16 cellular contexts compared by ENCODE assay signal in genomic region chrX:47815901-47816845, GRCh38. TPM values are rescaled to one million over a fixed set of nuclear protein-coding genes. Genes with fewer than 3 reads are reported as not detected.
DNase-seq lines count a peak whose midpoint lies in the region; ATAC-seq, FAIRE-seq and TF ChIP-seq lines count a peak whose summit lies in the region.
"Had no signal": no experiment of that assay in that cellular context is flagged by ENCODE, and none has a peak within 500 bp of the region (broad histone marks: within the 10 kb centered on the region; RNA-seq: fewer than 3 reads in every experiment).

No MANE protein-coding gene starts in this region.

- no peak for TF ChIP-seq CTCF in stomach (IDR thresholded peaks at IDR 0.05)

- peak overlapping the region; percentile 3 for H3K9ac ChIP-seq in adipocyte (ENCODE audit: low read length)

- no peak for TF ChIP-seq POLR2A in stomach (IDR thresholded peaks at IDR 0.05)

- peaks cover 11% of the 10 kb centered on the region for H3K4me1 ChIP-seq in adipocyte (ENCODE audit: control insufficient read depth, insufficient read depth, low read length)
- H3K4me1 ChIP-seq in iPS DF 6.9 (ENCODE audit: control insufficient read depth, insufficient read depth, low read length): no peaks in the 10 kb centered on the region; the same call in 1 of the 2 replicates
- peaks cover 0 to 6% (median 0%) of the 10 kb centered on the region in 4 donors for H3K4me1 ChIP-seq in stomach
- H3K4me1 ChIP-seq: HAP-1 had no signal

- H3K27me3 Mint-ChIP-seq in stimulated activated naive CD8-positive, alpha-beta T cell treated with anti-CD3 and anti-CD28 coated beads, Interleukin-15, amount 100 ng/mL, for 72 hours: peaks cover 8% of the 10 kb centered on the region
- H3K27me3 Mint-ChIP-seq: activated naive CD8-positive, alpha-beta T cell; progenitor cell of endocrine pancreas had no signal

- H3K36me3 ChIP-seq in adipocyte (ENCODE audit: control insufficient read depth, insufficient read depth, low read length, severe bottlenecking) (no peaks in the 10 kb centered on the region), iPS DF 6.9 (ENCODE audit: control insufficient read depth, insufficient read depth, low read length) (no peaks in the 10 kb centered on the region), stomach (no peaks in the 10 kb centered on the region)
- H3K36me3 ChIP-seq: HAP-1, heart right ventricle had no signal

- no peak for FAIRE-seq in urothelium cell line (lab: Jason Lieb, UNC)
- FAIRE-seq: GM12878 had no signal

- no peak for DNase-seq in stimulated activated naive CD8-positive, alpha-beta T cell treated with anti-CD3 and anti-CD28 coated beads, Interleukin-15, amount 100 ng/mL, for 72 hours
- DNase-seq in stimulated activated naive CD8-positive, alpha-beta T cell treated with anti-CD3 and anti-CD28 coated beads, Interleukin-15, Interleukin-2, amounts not matched to agents 100 U/mL and 50 U/mL, for 24 hours: no peak
- DNase-seq in adipocyte (ENCODE audit: low read depth) (peak; percentile 13), iPS DF 6.9 (ENCODE audit: low read depth, low spot score) (no peak), urothelium cell line (ENCODE audit: low spot score) (peak; percentile 38), COLO668 (lab: John Stamatoyannopoulos, UW; ENCODE audit: unreplicated experiment) (no peak), NK-92 (lab: John Stamatoyannopoulos, UW; ENCODE audit: unreplicated experiment) (no peak), stomach (no peak)
- DNase-seq: dorsolateral prefrontal cortex; heart right ventricle; NCI-H774; stimulated activated naive B cell treated with anti-CD40 and anti-IgM and Interleukin-4, amounts not matched to agents 10 μg/mL and 1 μg/mL and 100 μg/mL, for 72 hours had no signal

- no peak overlapping the region for H3K4me3 Mint-ChIP-seq in stimulated activated naive CD8-positive, alpha-beta T cell treated with anti-CD3 and anti-CD28 coated beads, Interleukin-15, amount 100 ng/mL, for 72 hours
- H3K4me3 Mint-ChIP-seq: activated naive CD8-positive, alpha-beta T cell; stimulated activated naive B cell treated with anti-CD40 and anti-IgM and Interleukin-4, amounts not matched to agents 10 μg/mL and 1 μg/mL and 100 μg/mL, for 72 hours had no signal

- H3K4me3 ChIP-seq in adipocyte (ENCODE audit: low read length) (no peak overlapping the region), iPS DF 6.9 (ENCODE audit: low read length) (no peak overlapping the region), stomach (no peak overlapping the region)
- H3K4me3 ChIP-seq: dorsolateral prefrontal cortex, GM12878, HAP-1, heart right ventricle had no signal

- H3K27ac ChIP-seq in iPS DF 6.9 (ENCODE audit: low read length): peak overlapping the region; percentile 72
- H3K27ac ChIP-seq in stomach: no peak overlapping the region
- H3K27ac ChIP-seq: dorsolateral prefrontal cortex, heart right ventricle had no signal

- intact Hi-C loops in stomach (cut with DNase I; ENCODE audit: low total_unique reads): no loop called here

- H3K27me3 ChIP-seq in adipocyte (replicated peaks; ENCODE audit: control insufficient read depth, insufficient read depth, low read length) (peaks cover 3% of the 10 kb centered on the region), iPS DF 6.9 (ENCODE audit: control insufficient read depth, insufficient read depth, low read length) (no peaks in the 10 kb centered on the region), stomach (no peaks in the 10 kb centered on the region)

- H3K27ac Mint-ChIP-seq in stimulated activated naive CD8-positive, alpha-beta T cell treated with anti-CD3 and anti-CD28 coated beads, Interleukin-15, amount 100 ng/mL, for 72 hours: peak overlapping the region; percentile 33 to 37
- H3K27ac Mint-ChIP-seq: activated naive CD8-positive, alpha-beta T cell; progenitor cell of endocrine pancreas; stimulated activated naive B cell treated with anti-CD40 and anti-IgM and Interleukin-4, amounts not matched to agents 10 μg/mL and 1 μg/mL and 100 μg/mL, for 72 hours had no signal

- no peak for TF ChIP-seq EP300 in stomach (IDR thresholded peaks at IDR 0.05)

- H3K9me3 Mint-ChIP-seq in stimulated activated naive CD8-positive, alpha-beta T cell treated with anti-CD3 and anti-CD28 coated beads, Interleukin-15, amount 100 ng/mL, for 72 hours: no peaks in the 10 kb centered on the region

- H3K9me3 ChIP-seq in adipocyte (ENCODE audit: control insufficient read depth, low read length) (peaks cover 8% of the 10 kb centered on the region), iPS DF 6.9 (ENCODE audit: control insufficient read depth, insufficient read depth, low read length) (no peaks in the 10 kb centered on the region), stomach (peaks cover 0 to 4% (median 0%) of the 10 kb centered on the region in 4 donors)
- H3K9me3 ChIP-seq: HAP-1, heart right ventricle had no signal

- no peak for ATAC-seq in stimulated activated naive CD8-positive, alpha-beta T cell treated with anti-CD3 and anti-CD28 coated beads, Interleukin-15, amount 100 ng/mL, for 72 hours
- no peak for ATAC-seq in stimulated activated naive CD8-positive, alpha-beta T cell treated with anti-CD3 and anti-CD28 coated beads, Interleukin-15, Interleukin-2, amounts not matched to agents 100 U/mL and 50 U/mL, for 24 hours
- ATAC-seq: GM12878; heart right ventricle; stimulated activated naive B cell treated with anti-CD40 and anti-IgM and Interleukin-4, amounts not matched to agents 10 μg/mL and 1 μg/mL and 100 μg/mL, for 72 hours had no signal

- no CpG with 5 or more reads among the region's 4 CpGs for WGBS in iPS DF 6.9 (ENCODE audit: insufficient coverage, insufficient read length)
- 38 to 47% (median 39%) methylated on average over 4 of the region's 4 CpGs for WGBS in stomach, 5 donors

- H3K4me1 Mint-ChIP-seq in stimulated activated naive CD8-positive, alpha-beta T cell treated with anti-CD3 and anti-CD28 coated beads, Interleukin-15, amount 100 ng/mL, for 72 hours: peaks cover 4% of the 10 kb centered on the region
- H3K4me1 Mint-ChIP-seq: stimulated activated naive B cell treated with anti-CD40 and anti-IgM and Interleukin-4, amounts not matched to agents 10 μg/mL and 1 μg/mL and 100 μg/mL, for 72 hours had no signal

RNA-seq across cellular contexts. Expression of gene ZNF81, which starts 20.5 kb away (rescaled TPM):
- total RNA-seq in stomach: 10 to 100 TPM in 1 of 5 donors, 1 to 10 TPM in 4; 2.0 to 10.5 (median 4.0) TPM
- 1 to 10 TPM in 1 of 3 donors, under 1 TPM in 2; 0.46 to 1.3 (median 0.56) TPM for polyA plus RNA-seq in stomach

Comparison
In these comparisons a context has a peak if more than half of its experiments do, and no peak if none do; other contexts are left out.
1. DNase-seq: peak in adipocyte (single experiment) and urothelium cell line (single experiment); none in stimulated activated naive CD8-positive, alpha-beta T cell treated with anti-CD3 and anti-CD28 coated beads, Interleukin-15, amount 100 ng/mL, for 72 hours (0 of 2), stimulated activated naive CD8-positive, alpha-beta T cell treated with anti-CD3 and anti-CD28 coated beads, Interleukin-15, Interleukin-2, amounts not matched to agents 100 U/mL and 50 U/mL, for 24 hours (single experiment), iPS DF 6.9 (single experiment), COLO668 (single experiment), NK-92 (single experiment) and stomach (single experiment).